8 cellular contexts compared by ENCODE assay signal in the genomic region with DNA sequence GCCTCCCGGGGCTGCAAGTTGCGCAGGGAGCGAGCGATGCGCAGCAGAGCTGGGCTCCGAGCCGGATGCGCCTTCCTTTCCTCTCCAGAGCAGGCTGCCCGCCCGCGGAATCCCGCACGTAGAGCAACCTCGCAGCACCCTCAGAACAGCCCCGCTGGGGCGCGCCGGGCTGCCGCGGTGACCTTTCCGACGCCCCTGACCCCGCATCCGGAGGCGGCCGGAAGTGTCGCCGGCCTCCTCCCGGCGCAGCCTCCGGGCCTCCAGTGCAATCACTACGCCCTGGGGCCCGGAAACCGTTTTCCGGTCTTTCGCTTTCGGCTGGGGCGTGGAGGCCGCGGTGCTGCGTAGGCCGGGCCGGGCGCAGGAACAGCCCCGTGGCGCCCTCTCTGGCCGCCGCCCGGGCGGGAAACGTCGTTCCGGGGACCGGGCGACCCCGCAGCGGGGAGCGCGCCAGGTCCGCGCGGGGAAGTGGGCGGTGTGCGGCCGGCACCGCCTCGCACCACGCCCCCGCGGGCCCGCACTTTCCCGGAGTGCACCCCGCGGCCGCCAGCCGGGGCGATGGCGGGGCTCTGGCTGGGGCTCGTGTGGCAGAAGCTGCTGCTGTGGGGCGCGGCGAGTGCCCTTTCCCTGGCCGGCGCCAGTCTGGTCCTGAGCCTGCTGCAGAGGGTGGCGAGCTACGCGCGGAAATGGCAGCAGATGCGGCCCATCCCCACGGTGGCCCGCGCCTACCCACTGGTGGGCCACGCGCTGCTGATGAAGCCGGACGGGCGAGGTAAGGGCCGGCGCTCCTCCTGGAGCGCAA. TPM values are rescaled to one million over a fixed set of nuclear protein-coding genes. Genes with fewer than 3 reads are reported as not detected.
DNase-seq lines count a peak whose midpoint lies in the region; TF ChIP-seq lines count a peak whose summit lies in the region.

Gene CYP4V2 (plus strand): TSS at position 302 of the 802 bp plus-strand sequence. CDS start 257 bp downstream, at position 559.

- no peaks in the 10 kb centered on the region for H3K9me2 ChIP-seq in GM23248 (ENCODE audit: insufficient read depth)
- H3K9me2 ChIP-seq in hepatocyte (replicated peaks; ENCODE audit: insufficient read depth) = no peaks in the 10 kb centered on the region

- H3K27me3 ChIP-seq in GM23248 (replicated peaks; ENCODE audit: insufficient read depth) (no peaks in the 10 kb centered on the region), hepatocyte (no peaks in the 10 kb centered on the region)

- WGBS in GM23248 (ENCODE audit: low coverage in 1 of 2, low lambda C conversion rate in 2 of 2, missing lambda C conversion rate in 2 of 2), 2 experiments = 1% methylated on average over 75 to 85 of the region's 100 CpGs
- 1% methylated on average over 80 of the region's 100 CpGs for WGBS in hepatocyte (ENCODE audit: low lambda C conversion rate, missing lambda C conversion rate)

- peak within 1 kb of the TSS; percentile 80 for H3K4me3 ChIP-seq in GM08714 (ENCODE audit: low read length)
- H3K4me3 ChIP-seq in GM23248 = peak within 1 kb of the TSS; percentile 83
- H3K4me3 ChIP-seq in hepatocyte = peak within 1 kb of the TSS; percentile 100
- H3K4me3 ChIP-seq in retinal pigment epithelial cell (ENCODE audit: low read length) = peak within 1 kb of the TSS; percentile 77

- H3K9ac ChIP-seq in GM23248 = peak within 1 kb of the TSS; percentile 83

- H3K9me3 ChIP-seq in GM23248 (ENCODE audit: low read depth) = no peaks in the 10 kb centered on the region
- H3K9me3 ChIP-seq in hepatocyte (ENCODE audit: low read depth) = no peaks in the 10 kb centered on the region

- in situ Hi-C loops in GM23248 (cut with MboI) = no loop called here

- H3F3A ChIP-seq in GM23248 (ENCODE audit: insufficient read depth) = peaks cover 6% of the 10 kb centered on the region; the same call in 1 of the 2 replicates

- H3K4me1 ChIP-seq in GM23248 (ENCODE audit: insufficient read depth) (peaks cover 5% of the 10 kb centered on the region), hepatocyte (ENCODE audit: insufficient read depth) (peaks cover 6% of the 10 kb centered on the region)

- TF ChIP-seq CTCF in hepatocyte (IDR thresholded peaks at IDR 0.05; ENCODE audit: poor library complexity) = peak; percentile 18
- TF ChIP-seq CTCF in retinal pigment epithelial cell (conservative IDR thresholded peaks at IDR 0.05; ENCODE audit: low read depth, low read length) = no peak

- H4K20me1 ChIP-seq in GM23248 (ENCODE audit: insufficient read depth) = no peaks in the 10 kb centered on the region
- H4K20me1 ChIP-seq in hepatocyte (ENCODE audit: insufficient read depth, poor library complexity, severe bottlenecking) = no peaks in the 10 kb centered on the region

- peaks cover 19% of the 10 kb centered on the region for H3K79me2 ChIP-seq in GM23248 (ENCODE audit: insufficient read depth)
- H3K79me2 ChIP-seq in hepatocyte = peaks cover 17% of the 10 kb centered on the region

- H2AFZ ChIP-seq in GM23248 (peak within 1 kb of the TSS; percentile 94), hepatocyte (peak within 1 kb of the TSS; percentile 99)

- H3K4me2 ChIP-seq in GM23248 (ENCODE audit: unreplicated experiment) (peak within 1 kb of the TSS; percentile 93), hepatocyte (peak within 1 kb of the TSS; percentile 85)

- H3K27ac ChIP-seq in GM23248 (peak within 1 kb of the TSS; percentile 77), hepatocyte (peak within 1 kb of the TSS; percentile 97)

- H3K36me3 ChIP-seq in GM23248 (ENCODE audit: low read depth) = no peaks in the 10 kb centered on the region
- no peaks in the 10 kb centered on the region for H3K36me3 ChIP-seq in hepatocyte (replicated peaks; ENCODE audit: insufficient read depth, low read depth)

- DNase-seq in GM23248 (peak; percentile 89), Kasumi-1 (lab: John Stamatoyannopoulos, UW) (peak; percentile 74 to 77), T-helper 2 cell (peak; percentile 62 to 95 (median 80)), anterior cingulate cortex (lab: John Stamatoyannopoulos, UW) (peak in 57 of 58 donors; percentile 53 to 94 (median 79)), hepatocyte (ENCODE audit: low spot score) (peak; percentile 88), retinal pigment epithelial cell (ENCODE audit: low read depth) (no peak), NCI-H2107 treated with DMSO at 0.1 percent for 48 hours (lab: John Stamatoyannopoulos, UW; ENCODE audit: unreplicated experiment) (no peak)

RNA-seq across cellular contexts. Expression of gene CYP4V2, which starts in this region (rescaled TPM):
- total RNA-seq in GM23248 (2014; rRNA removed; shearing (Covaris generic)) = 15.9 and 16.3 TPM in 2 replicates
- polyA plus RNA-seq in GM23248 (2016; fragmentation: Nextera tagmentation; extraction: Ambion mirVana) (10.5 and 11.0 TPM in 2 replicates), hepatocyte (8.0 and 12.2 TPM in 2 replicates)
- 17.5 and 24.6 TPM in 2 replicates for total RNA-seq in hepatocyte

Comparison
In these comparisons a context has a peak if more than half of its experiments do, and no peak if none do; other contexts are left out.
1. DNase-seq: peak in GM23248 (single experiment), Kasumi-1 (2 of 2), T-helper 2 cell (5 of 5), anterior cingulate cortex (57 of 58) and hepatocyte (single experiment); none in retinal pigment epithelial cell (single experiment) and NCI-H2107 treated with DMSO at 0.1 percent for 48 hours (single experiment).
2. Peak in every context shown above with its lines, with median percentiles within 50 percentile points of each other: H3K4me3 ChIP-seq.